ENCODE assay signal across 10 cellular contexts in the genomic region with DNA sequence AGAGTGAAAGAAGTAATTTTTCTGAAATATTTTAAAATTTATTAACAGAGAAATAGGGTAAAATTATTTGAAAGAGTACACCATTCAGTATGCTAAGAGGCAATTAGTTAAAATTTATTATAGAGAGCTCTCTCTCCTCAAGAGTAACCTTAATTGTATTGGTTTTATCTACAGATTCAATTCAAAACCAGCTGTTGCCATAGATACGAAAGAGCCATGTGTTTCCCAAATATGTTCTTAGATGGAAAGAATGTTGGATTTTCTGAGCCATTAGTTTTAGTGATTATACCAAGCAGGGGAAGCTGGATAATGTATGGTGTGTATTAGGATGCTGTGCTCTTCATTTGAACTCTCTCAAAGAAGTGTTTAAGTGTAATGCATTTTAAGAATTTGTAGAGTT. TPM values are rescaled to one million over a fixed set of nuclear protein-coding genes. Genes with fewer than 3 reads are reported as not detected.
"Had no signal": no experiment of that assay in that cellular context is flagged by ENCODE, and none has a peak within 500 bp of the region (broad histone marks: within the 10 kb centered on the region; RNA-seq: fewer than 3 reads in every experiment).

No MANE protein-coding gene starts in this region.

- H3K4me1 ChIP-seq: HAP-1 had no signal

- H2AFZ ChIP-seq: GM23248 had no signal

- H3K27ac ChIP-seq: GM23248, HL-60 had no signal

- H3K36me3 ChIP-seq: HAP-1 had no signal

- DNase-seq: GM23248, GOT3, H7, HFFc6, IMR-90, KBM-7 had no signal

- H3K9me3 ChIP-seq: HAP-1 had no signal

- H3K9me3 Mint-ChIP-seq: HFFc6 had no signal

- H3K4me3 ChIP-seq: GM23248, HAP-1 had no signal

- ATAC-seq: HCT116 had no signal

- H3K27ac Mint-ChIP-seq: HFFc6 had no signal

- H3K9ac ChIP-seq: GM23248 had no signal

- H3K4me3 Mint-ChIP-seq: HFFc6 had no signal

RNA-seq across cellular contexts. Expression of a gene that starts 27.8 kb away (rescaled TPM):
- total RNA-seq: GM23248, HT-29 had no signal
- polyA plus RNA-seq: GM23248 had no signal
